ENCODE assay signal across 8 cellular contexts in the genomic region with DNA sequence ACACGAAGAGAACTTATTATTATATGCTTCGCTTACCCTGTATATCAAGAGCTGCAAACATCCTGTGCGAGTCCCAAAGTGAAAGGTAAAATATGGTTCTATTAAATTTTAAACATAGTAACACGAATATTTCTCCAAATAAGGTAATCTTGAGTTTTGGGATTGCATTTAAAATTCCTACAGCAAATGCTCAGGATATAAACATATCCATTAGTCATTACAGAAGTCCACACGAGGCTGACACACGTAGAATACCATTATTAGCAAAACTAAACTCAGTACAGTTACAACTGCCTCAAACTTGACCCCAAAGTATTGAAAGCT. TPM values are rescaled to one million over a fixed set of nuclear protein-coding genes. Genes with fewer than 3 reads are reported as not detected.
DNase-seq lines count a peak whose midpoint lies in the region; ATAC-seq and TF ChIP-seq lines count a peak whose summit lies in the region.

No MANE protein-coding gene starts in this region.

- CTCF ChIA-PET in BJ (lab: Yijun Ruan, JAX), result interaction anchor here (0.6 kb wide), 1 partner anchor 12 kb away, joined by 3 read pairs; no protein-coding TSS in a partner anchor

- no peaks in the 10 kb centered on the region for H3K9me3 ChIP-seq in Peyer's patch
- no peaks in the 10 kb centered on the region for H3K9me3 ChIP-seq in stomach smooth muscle (ENCODE audit: control insufficient read depth in 2 of 2, low read length in 2 of 2)

- peak overlapping the region; percentile 76 to 91 for H3K9ac ChIP-seq in stomach smooth muscle (ENCODE audit: low read length in 2 of 2)

- H3K27me3 ChIP-seq in BJ (ENCODE audit: control insufficient read depth, insufficient read depth, low read length), result no peaks in the 10 kb centered on the region
- no peaks in the 10 kb centered on the region for H3K27me3 ChIP-seq in Peyer's patch
- H3K27me3 ChIP-seq in stomach smooth muscle (ENCODE audit: control insufficient read depth in 1 of 2, insufficient read depth in 2 of 2, low read length in 2 of 2), result no peaks in the 10 kb centered on the region

- ATAC-seq in GM21717 (IDR thresholded peaks at IDR 0.05; ENCODE audit: unreplicated experiment) (peak; percentile 0), HG02571 (IDR thresholded peaks at IDR 0.05; ENCODE audit: unreplicated experiment) (no peak)

- peak overlapping the region; percentile 87; the same call in 1 of the 2 replicates for H3K4me3 ChIP-seq in BJ (ENCODE audit: low read depth, low read length)
- H3K4me3 ChIP-seq in Peyer's patch, result peak overlapping the region; percentile 69 to 77 (median 72)
- peak overlapping the region; percentile 77 to 83 for H3K4me3 ChIP-seq in foreskin fibroblast (ENCODE audit: low read depth in 1 of 2, low read length in 2 of 2)
- peak overlapping the region; percentile 87 to 88 for H3K4me3 ChIP-seq in stomach smooth muscle (ENCODE audit: low read length in 2 of 2)

- no peak for TF ChIP-seq POLR2A in Peyer's patch (IDR thresholded peaks at IDR 0.05)

- POLR2A ChIA-PET in BJ (lab: Charles Lee), result interaction anchor here (0.6 kb wide), 2 partner anchors 485 to 502 kb away, joined by 3 to 4 read pairs; no protein-coding TSS in a partner anchor

- DNase-seq in BJ (ENCODE audit: low read depth) (no peak), Peyer's patch (no peak), foreskin fibroblast (no peak), midbrain (lab: John Stamatoyannopoulos, UW) (no peak), GOT3 (lab: John Stamatoyannopoulos, UW) (no peak)

- H3K36me3 ChIP-seq in BJ (ENCODE audit: control insufficient read depth, insufficient read depth, low read length) (no peaks in the 10 kb centered on the region), Peyer's patch (no peaks in the 10 kb centered on the region), stomach smooth muscle (ENCODE audit: control insufficient read depth in 2 of 2, insufficient read depth in 2 of 2, low read length in 2 of 2) (no peaks in the 10 kb centered on the region)

- peaks cover 0 to 12% (median 0%) of the 10 kb centered on the region in 4 donors for H3K4me1 ChIP-seq in Peyer's patch
- peaks cover 5% of the 10 kb centered on the region for H3K4me1 ChIP-seq in stomach smooth muscle (ENCODE audit: control insufficient read depth, insufficient read depth, low read length)

- TF ChIP-seq CTCF in BJ (IDR thresholded peaks at IDR 0.05; ENCODE audit: insufficient read depth, low read depth, low read length), result no peak
- TF ChIP-seq CTCF in Peyer's patch (IDR thresholded peaks at IDR 0.05), result no peak
- no peak for TF ChIP-seq CTCF in foreskin fibroblast (IDR thresholded peaks at IDR 0.05; ENCODE audit: low read depth, low read length)

- H3K27ac ChIP-seq in Peyer's patch (peak overlapping the region; percentile 84 to 89 (median 87)), stomach smooth muscle (ENCODE audit: low read length) (peak overlapping the region; percentile 69)

RNA-seq across cellular contexts. Expression of a gene that starts 0.3 kb away (rescaled TPM):
- polyA plus RNA-seq in BJ (2011; rRNA removed), result 4.1 and 12.6 TPM in 2 replicates
- 8.0 and 8.9 TPM in 2 replicates for polyA minus RNA-seq in BJ (2011; rRNA and poly(A)+ RNA removed)
- 10 to 100 TPM; 20.1 to 75.9 (median 23.5) TPM for total RNA-seq in Peyer's patch
